In the genomic region with DNA sequence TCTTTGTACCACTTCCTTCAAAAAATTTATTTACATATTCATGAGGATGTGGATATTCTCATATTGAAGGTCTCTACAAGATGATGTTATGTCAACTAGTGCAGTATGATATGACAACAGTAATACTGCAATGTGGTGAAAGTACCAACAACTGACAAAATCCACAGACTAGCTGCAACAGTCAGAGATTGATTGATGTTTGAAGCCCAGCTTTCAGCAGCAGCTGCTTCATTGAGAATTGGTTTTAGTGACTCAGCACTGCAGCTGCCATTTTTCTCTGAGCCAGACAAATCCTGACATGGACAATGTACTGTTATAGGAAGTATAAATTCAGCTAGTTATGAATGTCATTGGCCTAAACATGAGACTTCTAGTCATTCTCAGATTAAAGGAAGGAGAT, we compare ENCODE assay signal across 16 cellular contexts.
"Had no signal": no experiment of that assay in that cellular context is flagged by ENCODE, and none has a peak within 500 bp of the region (broad histone marks: within the 10 kb centered on the region; RNA-seq: fewer than 3 reads in every experiment).

No MANE protein-coding gene starts in this region.

- ATAC-seq: activated T-cell treated with anti-CD3 and anti-CD28 coated beads, Interleukin-2, amount 50 U/mL, for 4 hours; esophagus mucosa; psoas muscle; right lobe of liver; stimulated activated naive CD8-positive, alpha-beta T cell treated with anti-CD3 and anti-CD28 coated beads, Interleukin-15, amount 100 ng/mL, for 72 hours had no signal

- DNase-seq: activated CD4-positive, alpha-beta memory T cell treated with anti-CD3 and anti-CD28 coated beads, Interleukin-2, amount 10 ng/mL, durations not matched to agents 7 days and 5 days; activated CD4-positive, alpha-beta T cell treated with anti-CD3 and anti-CD28 coated beads for 4 hours; activated effector memory CD4-positive, alpha-beta T cell treated with Interleukin-2 at 50 U/mL for 16 hours; activated naive CD4-positive, alpha-beta T cell treated with anti-CD3 and anti-CD28 coated beads, Interleukin-2, amount 50 U/mL, for 16 hours; activated T-cell treated with anti-CD3 and anti-CD28 coated beads, Interleukin-2, amount 50 U/mL, for 4 hours; colonic mucosa; hippocampal formation; left ventricle myocardium inferior; occipital lobe; psoas muscle; right lobe of liver; spleen; stimulated activated naive CD8-positive, alpha-beta T cell treated with anti-CD3 and anti-CD28 coated beads, Interleukin-15, amount 100 ng/mL, for 72 hours; T-helper 2 cell; upper lobe of left lung had no signal

- H3K4me3 ChIP-seq: colonic mucosa, left ventricle myocardium inferior, psoas muscle, right lobe of liver, spleen, upper lobe of left lung had no signal

- H3K9me3 ChIP-seq: colonic mucosa, left ventricle myocardium inferior, psoas muscle, right lobe of liver, spleen, upper lobe of left lung had no signal

- H3K36me3 ChIP-seq: colonic mucosa, left ventricle myocardium inferior, right lobe of liver, spleen, upper lobe of left lung had no signal

- H3K4me1 ChIP-seq: colonic mucosa, left ventricle myocardium inferior, psoas muscle, right lobe of liver, spleen, upper lobe of left lung had no signal

- H3K27me3 ChIP-seq: colonic mucosa, right lobe of liver, spleen, upper lobe of left lung had no signal

- H3K27ac ChIP-seq: colonic mucosa, left ventricle myocardium inferior, psoas muscle, right lobe of liver, spleen, upper lobe of left lung had no signal
